23 cellular contexts compared by ENCODE assay signal in the genomic region with DNA sequence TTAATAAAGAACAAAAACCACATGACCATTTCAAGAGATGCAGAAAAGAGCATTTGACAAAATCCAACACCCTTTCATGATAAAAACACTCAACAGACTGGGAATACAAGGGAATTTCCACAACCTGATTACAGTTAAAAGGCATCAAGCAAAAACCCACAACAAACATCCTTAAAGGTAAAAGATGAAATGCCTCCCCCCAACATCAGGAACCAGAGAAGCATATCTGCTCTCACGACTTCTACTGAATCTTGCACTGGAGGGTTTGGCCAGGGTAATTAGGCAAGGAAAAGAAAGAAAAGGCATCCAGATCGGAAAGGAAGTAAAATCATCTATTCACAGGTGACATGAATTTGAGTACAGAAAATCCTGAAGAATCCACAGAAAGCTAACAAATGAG. TPM values are rescaled to one million over a fixed set of nuclear protein-coding genes. Genes with fewer than 3 reads are reported as not detected.
DNase-seq lines count a peak whose midpoint lies in the region; ATAC-seq and TF ChIP-seq lines count a peak whose summit lies in the region.
"Had no signal": no experiment of that assay in that cellular context is flagged by ENCODE, and none has a peak within 500 bp of the region (broad histone marks: within the 10 kb centered on the region; RNA-seq: fewer than 3 reads in every experiment).

No MANE protein-coding gene starts in this region.

- H3K36me3 Mint-ChIP-seq in natural killer cell, result no peaks in the 10 kb centered on the region
- H3K36me3 Mint-ChIP-seq in natural killer cell treated with Interleukin-12 subunit alpha and Interleukin-12 subunit beta and Interleukin-15 and Interleukin-18, amount 100 ng/mL, for 72 hours, result no peaks in the 10 kb centered on the region
- H3K36me3 Mint-ChIP-seq: CD14-positive monocyte had no signal

- H3K9me3 Mint-ChIP-seq in natural killer cell, result no peaks in the 10 kb centered on the region
- H3K9me3 Mint-ChIP-seq in natural killer cell treated with Interleukin-12 subunit alpha and Interleukin-12 subunit beta and Interleukin-15 and Interleukin-18, amount 100 ng/mL, for 72 hours, result no peaks in the 10 kb centered on the region
- H3K9me3 Mint-ChIP-seq: CD14-positive monocyte, GM23338 had no signal

- H3K36me3 ChIP-seq in Karpas-422 (ENCODE audit: insufficient read depth, low read length), result peaks cover 21% of the 10 kb centered on the region
- H3K36me3 ChIP-seq in SU-DHL-6 (ENCODE audit: low read length), result no peaks in the 10 kb centered on the region
- H3K36me3 ChIP-seq: HAP-1 had no signal

- H2AFZ ChIP-seq in Karpas-422 (ENCODE audit: low read length), result no peak overlapping the region
- peak overlapping the region; percentile 31 for H2AFZ ChIP-seq in SU-DHL-6 (ENCODE audit: low read depth, low read length, severe bottlenecking)
- H2AFZ ChIP-seq: GM23338, PC-9 had no signal

- H3K4me2 ChIP-seq in Karpas-422 (ENCODE audit: low read depth, low read length, poor library complexity, severe bottlenecking), result peak overlapping the region; percentile 78
- peak overlapping the region; percentile 90 for H3K4me2 ChIP-seq in SU-DHL-6 (ENCODE audit: low read depth, low read length, poor library complexity, severe bottlenecking)
- H3K4me2 ChIP-seq: GM23338, PC-9 had no signal

- H3K9ac ChIP-seq in Karpas-422 (ENCODE audit: low read length) (peak overlapping the region; percentile 80), SU-DHL-6 (ENCODE audit: low read length) (peak overlapping the region; percentile 55)

- peaks cover 37% of the 10 kb centered on the region for H3F3A ChIP-seq in SU-DHL-6 (ENCODE audit: insufficient read depth)

- no peak overlapping the region for H3K27ac Mint-ChIP-seq in natural killer cell
- no peak overlapping the region for H3K27ac Mint-ChIP-seq in natural killer cell treated with Interleukin-12 subunit alpha and Interleukin-12 subunit beta and Interleukin-15 and Interleukin-18, amount 100 ng/mL, for 72 hours
- H3K27ac Mint-ChIP-seq: GM23338 had no signal

- no peaks in the 10 kb centered on the region for H3K9me3 ChIP-seq in Karpas-422 (ENCODE audit: low read length)
- no peaks in the 10 kb centered on the region for H3K9me3 ChIP-seq in SU-DHL-6 (ENCODE audit: insufficient read depth, low read length)
- H3K9me3 ChIP-seq: HAP-1 had no signal

- H4K20me1 ChIP-seq in Karpas-422 (ENCODE audit: insufficient read depth, low read depth, low read length) (no peaks in the 10 kb centered on the region), SU-DHL-6 (ENCODE audit: low read depth, low read length) (no peaks in the 10 kb centered on the region)

- H3K4me3 Mint-ChIP-seq in natural killer cell, result peak overlapping the region; percentile 45
- no peak overlapping the region for H3K4me3 Mint-ChIP-seq in natural killer cell treated with Interleukin-12 subunit alpha and Interleukin-12 subunit beta and Interleukin-15 and Interleukin-18, amount 100 ng/mL, for 72 hours
- H3K4me3 Mint-ChIP-seq: CD14-positive monocyte, GM23338 had no signal

- ATAC-seq in natural killer cell (no peak), HG03521 (IDR thresholded peaks at IDR 0.05; ENCODE audit: unreplicated experiment) (no peak)
- ATAC-seq in natural killer cell treated with Interleukin-12 subunit alpha and Interleukin-12 subunit beta and Interleukin-15 and Interleukin-18, amount 100 ng/mL, for 72 hours, result no peak
- ATAC-seq: GM23338 had no signal

- H3K4me3 ChIP-seq in Karpas-422 (ENCODE audit: low read length) (peak overlapping the region; percentile 62), SU-DHL-6 (ENCODE audit: insufficient read depth, low read length, poor library complexity, severe bottlenecking) (peak overlapping the region; percentile 41)
- H3K4me3 ChIP-seq: GM23338, HAP-1, PC-9 had no signal

- peaks cover 11% of the 10 kb centered on the region for H3K79me2 ChIP-seq in Karpas-422 (ENCODE audit: low read length)
- no peaks in the 10 kb centered on the region; the same call in none of the 2 replicates for H3K79me2 ChIP-seq in SU-DHL-6 (ENCODE audit: insufficient read depth, low read length)

- H3K27me3 ChIP-seq in Karpas-422 (ENCODE audit: low read length) (no peaks in the 10 kb centered on the region), SU-DHL-6 (ENCODE audit: low read length) (no peaks in the 10 kb centered on the region)

- H3K27ac ChIP-seq in Karpas-422 (ENCODE audit: low read length) (peak overlapping the region; percentile 99), SU-DHL-6 (ENCODE audit: low read depth, low read length) (peak overlapping the region; percentile 95)
- H3K27ac ChIP-seq: HL-60, PC-9 had no signal

- H3K4me1 ChIP-seq in Karpas-422 (ENCODE audit: low read length), result peaks cover 64% of the 10 kb centered on the region
- H3K4me1 ChIP-seq: HAP-1 had no signal

- no peaks in the 10 kb centered on the region for H3K27me3 Mint-ChIP-seq in natural killer cell (ENCODE audit: low read depth in 2 of 2)
- no peaks in the 10 kb centered on the region for H3K27me3 Mint-ChIP-seq in natural killer cell treated with Interleukin-12 subunit alpha and Interleukin-12 subunit beta and Interleukin-15 and Interleukin-18, amount 100 ng/mL, for 72 hours

- TF ChIP-seq CTCF in natural killer cell (IDR thresholded peaks at IDR 0.05) (no peak), SU-DHL-6 (IDR thresholded peaks at IDR 0.05; ENCODE audit: insufficient read depth, low read length, poor library complexity, severe bottlenecking) (no peak)

- intact Hi-C loops in natural killer cell (cut with micrococcal nuclease), result no loop called here

- no peaks in the 10 kb centered on the region for H3K9me2 ChIP-seq in Karpas-422 (replicated peaks; ENCODE audit: insufficient read depth, low read length)
- H3K9me2 ChIP-seq in SU-DHL-6 (replicated peaks; ENCODE audit: insufficient read depth, low read length), result no peaks in the 10 kb centered on the region

- DNase-seq in natural killer cell, result no peak
- DNase-seq in natural killer cell treated with Interleukin-12 subunit alpha and Interleukin-12 subunit beta and Interleukin-15 and Interleukin-18, amount 100 ng/mL, for 72 hours (ENCODE audit: low spot score), result no peak
- peak; percentile 76 for DNase-seq in Karpas-422
- no peak for DNase-seq in HuH-7.5 (ENCODE audit: low spot score)
- no peak for DNase-seq in globus pallidus (ENCODE audit: low spot score)
- no peak for DNase-seq in activated effector memory CD4-positive, alpha-beta T cell treated with Interleukin-2 at 50 U/mL for 16 hours
- DNase-seq: 8988T, DMS53, KG1, MV-4-11, NCI-H1694, NCI-H2081, NCI-H2171, NCI-H526, PC-9, RPMI8226, SHP77 had no signal

- H3K4me1 Mint-ChIP-seq in natural killer cell, result peaks cover 16 to 19% of the 10 kb centered on the region in 2 donors
- H3K4me1 Mint-ChIP-seq in natural killer cell treated with Interleukin-12 subunit alpha and Interleukin-12 subunit beta and Interleukin-15 and Interleukin-18, amount 100 ng/mL, for 72 hours (ENCODE audit: low read depth in 2 of 2), result peaks cover 20 to 22% of the 10 kb centered on the region in 2 donors

RNA-seq across cellular contexts. Expression of gene SFMBT2, which starts 59.5 kb away (rescaled TPM):
- total RNA-seq in natural killer cell, result 10 to 100 TPM; 50.4 to 70.4 (median 52.2) TPM
- 100 to 1,000 TPM in 1 of 2 donors, 10 to 100 TPM in 1; 94.9 to 101 TPM for total RNA-seq in natural killer cell treated with Interleukin-12 subunit alpha and Interleukin-12 subunit beta and Interleukin-15 and Interleukin-18, amount 100 ng/mL, for 72 hours
- total RNA-seq in Karpas-422 (2014; rRNA removed; shearing (Covaris generic); ENCODE audit: low replicate concordance), result 28.8 and 41.5 TPM in 2 replicates
